In the genomic region with DNA sequence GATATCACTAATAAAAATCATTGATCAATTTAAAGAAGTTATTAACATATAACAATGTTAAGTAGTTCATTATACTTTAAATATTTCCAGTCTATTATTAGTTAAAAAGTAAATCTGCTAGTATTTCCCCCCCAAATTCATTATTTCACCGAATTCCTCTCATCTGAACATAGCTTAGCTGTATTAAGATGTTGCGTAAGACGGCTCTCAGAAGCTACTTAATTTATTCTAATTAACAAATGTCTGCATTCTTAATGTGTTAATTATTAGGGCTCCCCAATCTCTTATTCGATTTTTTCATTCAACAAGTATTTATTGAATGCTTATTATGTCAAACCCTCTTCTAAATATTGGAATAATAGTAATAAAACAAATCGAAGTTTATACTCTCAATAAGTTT, we compare ENCODE assay signal across 30 cellular contexts.
"Had no signal": no experiment of that assay in that cellular context is flagged by ENCODE, and none has a peak within 500 bp of the region (broad histone marks: within the 10 kb centered on the region; RNA-seq: fewer than 3 reads in every experiment).

No MANE protein-coding gene starts in this region.

- H3K4me1 ChIP-seq: left lung, lower lobe of right lung, prostate gland, sigmoid colon, spleen, suprapubic skin, tibial artery, upper lobe of right lung had no signal

- H3K27ac ChIP-seq: hepatocyte, left lung, lower lobe of right lung, neutrophil, ovary, prostate gland, sigmoid colon, spleen, suprapubic skin, thoracic aorta, tibial artery, upper lobe of right lung had no signal

- H3K36me3 Mint-ChIP-seq: naive thymus-derived CD8-positive, alpha-beta T cell; stimulated activated effector memory CD8-positive, alpha-beta T cell treated with anti-CD3 and anti-CD28 coated beads, Interleukin-12 subunit alpha, Interleukin-12 subunit beta, amount 100 ng/mL, for 72 hours had no signal

- FAIRE-seq: small intestine, urothelium cell line had no signal

- H3K9ac ChIP-seq: neural progenitor cell had no signal

- H3K4me3 ChIP-seq: hepatocyte, left lung, lower lobe of right lung, neural progenitor cell, ovary, prostate gland, sigmoid colon, spleen, suprapubic skin, thoracic aorta, tibial artery, upper lobe of right lung had no signal

- H3K36me3 ChIP-seq: left lung, lower lobe of right lung, neutrophil, ovary, prostate gland, sigmoid colon, spleen, suprapubic skin, thoracic aorta, tibial artery, upper lobe of right lung had no signal

- DNase-seq: islet precursor cell; kidney glomerular epithelial cell; left colon; left lung; lower lobe of right lung; mammary epithelial cell; mesenchymal stem cell; naive thymus-derived CD8-positive, alpha-beta T cell; occipital lobe; ovary; retina; right cardiac atrium; sigmoid colon; small intestine; spleen; stimulated activated CD4-positive, alpha-beta T cell treated with anti-CD3 and anti-CD28 coated beads, Interleukin-4, amount 100 ng/mL, for 24 hours; stimulated activated naive CD4-positive, alpha-beta T cell; tibial artery; trophoblast cell; upper lobe of right lung had no signal

- ATAC-seq: left colon; left lung; lower lobe of right lung; naive thymus-derived CD8-positive, alpha-beta T cell; stimulated activated effector memory CD8-positive, alpha-beta T cell treated with anti-CD3 and anti-CD28 coated beads, Interleukin-12 subunit alpha, Interleukin-12 subunit beta, amount 100 ng/mL, for 72 hours; upper lobe of right lung had no signal

- H3K79me2 ChIP-seq: hepatocyte had no signal

- H3K9me3 ChIP-seq: lower lobe of right lung, neutrophil, ovary, prostate gland, sigmoid colon, suprapubic skin, thoracic aorta, tibial artery, upper lobe of right lung had no signal

- H3K27me3 ChIP-seq: hepatocyte, left lung, neural progenitor cell, neutrophil, ovary, spleen, suprapubic skin, tibial artery, upper lobe of right lung had no signal

- H2AFZ ChIP-seq: hepatocyte, neural progenitor cell had no signal

- H3K27me3 Mint-ChIP-seq: naive thymus-derived CD8-positive, alpha-beta T cell; stimulated activated naive CD8-positive, alpha-beta T cell treated with anti-CD3 and anti-CD28 coated beads, Interleukin-15, Interleukin-2, amounts not matched to agents 100 ng/mL and 50 ng/mL, for 24 hours had no signal

- H3K4me3 Mint-ChIP-seq: naive thymus-derived CD8-positive, alpha-beta T cell; nephron; neural progenitor cell; stimulated activated effector memory CD8-positive, alpha-beta T cell treated with anti-CD3 and anti-CD28 coated beads, Interleukin-12 subunit alpha, Interleukin-12 subunit beta, amount 100 ng/mL, for 72 hours; stimulated activated naive CD8-positive, alpha-beta T cell treated with anti-CD3 and anti-CD28 coated beads, Interleukin-15, Interleukin-2, amounts not matched to agents 100 ng/mL and 50 ng/mL, for 24 hours had no signal

- H3K27ac Mint-ChIP-seq: naive thymus-derived CD8-positive, alpha-beta T cell; nephron; neural progenitor cell; stimulated activated effector memory CD8-positive, alpha-beta T cell treated with anti-CD3 and anti-CD28 coated beads, Interleukin-12 subunit alpha, Interleukin-12 subunit beta, amount 100 ng/mL, for 72 hours; stimulated activated naive CD8-positive, alpha-beta T cell treated with anti-CD3 and anti-CD28 coated beads, Interleukin-15, Interleukin-2, amounts not matched to agents 100 ng/mL and 50 ng/mL, for 24 hours had no signal

- H3K4me2 ChIP-seq: hepatocyte had no signal

- H3K9me3 Mint-ChIP-seq: nephron had no signal

- H3K4me1 Mint-ChIP-seq: naive thymus-derived CD8-positive, alpha-beta T cell; nephron; stimulated activated effector memory CD8-positive, alpha-beta T cell treated with anti-CD3 and anti-CD28 coated beads, Interleukin-12 subunit alpha, Interleukin-12 subunit beta, amount 100 ng/mL, for 72 hours had no signal
